Comparison of ENCODE assay signal across 15 cellular contexts in the genomic region with DNA sequence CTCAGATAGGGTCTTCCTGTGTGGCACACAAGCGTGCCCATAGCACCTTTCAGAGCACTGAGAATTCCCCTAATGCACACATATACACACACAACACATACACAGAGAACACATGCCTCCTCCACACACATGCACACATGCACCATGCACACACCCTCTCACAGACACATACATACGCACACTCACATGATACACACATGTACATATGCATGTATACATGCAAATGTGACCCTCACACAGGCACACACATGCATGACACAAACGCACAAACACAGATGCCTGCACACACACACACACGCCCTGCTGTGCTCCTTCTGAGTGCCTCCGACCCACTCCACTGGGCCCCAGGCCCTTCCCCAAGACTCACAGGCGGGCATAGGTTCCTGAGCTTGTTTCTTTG.
A peak's percentile ranks its signal among the peaks of the same experiment; 100 is the strongest.
DNase-seq lines count a peak whose midpoint lies in the region; ATAC-seq and TF ChIP-seq lines count a peak whose summit lies in the region.
"Had no signal": no experiment of that assay in that cellular context is flagged by ENCODE, and none has a peak within 500 bp of the region (broad histone marks: within the 10 kb centered on the region; RNA-seq: fewer than 3 reads in every experiment).

No MANE protein-coding gene starts in this region.

- TF ChIP-seq CTCF in right atrium auricular region (IDR thresholded peaks at IDR 0.05) (no peak), coronary artery (IDR thresholded peaks at IDR 0.05) (no peak), osteocyte (IDR thresholded peaks at IDR 0.05) (no peak)

- H3K36me3 Mint-ChIP-seq in osteocyte (ENCODE audit: unreplicated experiment): no peaks in the 10 kb centered on the region

- intact Hi-C loops in right cardiac atrium (cut with DNase I): no loop called here

- no peaks in the 10 kb centered on the region for H3K9me3 Mint-ChIP-seq in osteocyte (ENCODE audit: unreplicated experiment)
- H3K9me3 Mint-ChIP-seq: CD4-positive, alpha-beta T cell; H9 had no signal

- H3K27me3 ChIP-seq in right atrium auricular region (no peaks in the 10 kb centered on the region), right cardiac atrium (ENCODE audit: control insufficient read depth, insufficient read depth) (no peaks in the 10 kb centered on the region)

- H3K36me3 ChIP-seq in right atrium auricular region: no peaks in the 10 kb centered on the region

- H3K9me3 ChIP-seq in right atrium auricular region: no peaks in the 10 kb centered on the region
- no peaks in the 10 kb centered on the region for H3K9me3 ChIP-seq in right cardiac atrium (ENCODE audit: control insufficient read depth, low read length)

- H3K4me3 Mint-ChIP-seq in osteocyte (ENCODE audit: unreplicated experiment): no peak overlapping the region
- H3K4me3 Mint-ChIP-seq: CD4-positive, alpha-beta T cell; H9 had no signal

- H3K4me3 ChIP-seq in right atrium auricular region (no peak overlapping the region), right cardiac atrium (ENCODE audit: low read length) (no peak overlapping the region), coronary artery (no peak overlapping the region)

- ATAC-seq in right cardiac atrium (no peak), HG03520 (IDR thresholded peaks at IDR 0.05; ENCODE audit: unreplicated experiment) (no peak), HG03571 (IDR thresholded peaks at IDR 0.05; ENCODE audit: unreplicated experiment) (no peak)

- 85% methylated on average over 6 of the region's 6 CpGs for WGBS in right cardiac atrium

- H3K4me1 ChIP-seq in right atrium auricular region (no peaks in the 10 kb centered on the region), right cardiac atrium (ENCODE audit: control insufficient read depth, insufficient read depth, low read length) (no peaks in the 10 kb centered on the region)

- peak; percentile 23 for DNase-seq in right atrium auricular region (ENCODE audit: low spot score)
- DNase-seq in right cardiac atrium: no peak
- peak; percentile 38 for DNase-seq in coronary artery (ENCODE audit: low spot score)
- peak; percentile 66 for DNase-seq in osteocyte (ENCODE audit: extremely low spot score, unreplicated experiment)
- no peak for DNase-seq in OCI-M2 (lab: John Stamatoyannopoulos, UW; ENCODE audit: unreplicated experiment)
- DNase-seq: 8988T; AML-193; C1 segment of cervical spinal cord; Calu3; CD4-positive, alpha-beta T cell; DMS 273 treated with DMSO at 0.1 percent for 48 hours; GOT3; H9 had no signal

- H3K27ac ChIP-seq in right atrium auricular region (no peak overlapping the region), right cardiac atrium (ENCODE audit: low read length) (no peak overlapping the region), coronary artery (no peak overlapping the region)

- H3K4me1 Mint-ChIP-seq in osteocyte (ENCODE audit: unreplicated experiment): no peaks in the 10 kb centered on the region

- no peak overlapping the region for H3K27ac Mint-ChIP-seq in osteocyte (ENCODE audit: unreplicated experiment)
- H3K27ac Mint-ChIP-seq: CD4-positive, alpha-beta T cell; H9 had no signal

- H3K27me3 Mint-ChIP-seq in osteocyte (ENCODE audit: unreplicated experiment): no peaks in the 10 kb centered on the region

Comparison
In these comparisons a context has a peak if more than half of its experiments do, and no peak if none do; other contexts are left out.
1. DNase-seq: peak in right atrium auricular region (single experiment), coronary artery (single experiment) and osteocyte (single experiment); none in right cardiac atrium (0 of 3) and OCI-M2 (single experiment).